In the genomic region with DNA sequence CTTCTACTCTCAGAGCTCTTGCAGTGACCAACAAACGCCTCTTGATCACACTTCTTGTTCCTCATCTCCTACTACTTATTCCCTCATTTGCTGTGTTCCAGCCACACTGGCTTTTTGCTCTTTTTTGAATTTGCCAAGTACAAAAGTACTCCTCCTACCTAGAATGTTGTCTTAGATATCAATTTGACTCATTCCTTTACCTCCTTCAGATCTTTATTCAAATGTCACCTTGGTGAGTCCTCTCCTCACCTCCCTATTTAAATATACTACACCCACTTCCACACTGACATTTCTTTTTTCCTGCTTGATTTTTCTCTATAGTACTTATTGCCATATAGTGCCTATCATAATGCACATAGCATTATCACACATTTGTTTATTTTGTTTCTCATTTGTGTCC, we compare ENCODE assay signal across 33 cellular contexts.
"Had no signal": no experiment of that assay in that cellular context is flagged by ENCODE, and none has a peak within 500 bp of the region (broad histone marks: within the 10 kb centered on the region; RNA-seq: fewer than 3 reads in every experiment).

No MANE protein-coding gene starts in this region.

- H3K27ac Mint-ChIP-seq: activated B cell treated with CpG ODN at 0.5 μM for 24 hours; activated CD4-positive, alpha-beta memory T cell treated with anti-CD3 and anti-CD28 coated beads, Interleukin-2, amount 10 ng/mL, durations not matched to agents 7 days and 5 days; activated CD4-positive, alpha-beta T cell treated with anti-CD3 and anti-CD28 coated beads, Interleukin-2, amount 10 ng/mL, durations not matched to agents 7 days and 5 days; activated naive CD8-positive, alpha-beta T cell; activated T-cell treated with anti-CD3 and anti-CD28 coated beads, Interleukin-2, amount 50 U/mL, for 24 hours; activated T-cell treated with anti-CD3 and anti-CD28 coated beads, Interleukin-2, amount 50 U/mL, for 72 hours; brain; dendritic cell treated with granulocyte-macrophage colony-stimulating factor and Interleukin-4, amounts not matched to agents 40 ng/mL and 50 ng/mL, for 4 days; T-helper 17 cell; T-helper 2 cell treated with Interferon-gamma antibody and Interleukin-4, amounts not matched to agents 5 μg/mL and 100 μg/mL, for 36 hours had no signal

- H3K27ac ChIP-seq: ascending aorta, breast epithelium, cardiac muscle cell, coronary artery, dorsolateral prefrontal cortex, epithelial cell of prostate, esophagus squamous epithelium, gastroesophageal sphincter, heart right ventricle, WERI-Rb-1 had no signal

- H3K9me3 Mint-ChIP-seq: activated B cell treated with CpG ODN at 0.5 μM for 24 hours; activated CD4-positive, alpha-beta memory T cell treated with anti-CD3 and anti-CD28 coated beads, Interleukin-2, amount 10 ng/mL, durations not matched to agents 7 days and 5 days; activated T-cell treated with anti-CD3 and anti-CD28 coated beads, Interleukin-2, amount 50 U/mL, for 24 hours; brain; central memory CD8-positive, alpha-beta T cell; T-helper 2 cell treated with Interferon-gamma antibody and Interleukin-4, amounts not matched to agents 5 μg/mL and 100 μg/mL, for 36 hours had no signal

- H3K4me1 Mint-ChIP-seq: activated CD4-positive, alpha-beta memory T cell treated with anti-CD3 and anti-CD28 coated beads, Interleukin-2, amount 10 ng/mL, durations not matched to agents 7 days and 5 days; activated CD4-positive, alpha-beta T cell treated with anti-CD3 and anti-CD28 coated beads, Interleukin-2, amount 10 ng/mL, durations not matched to agents 7 days and 5 days; central memory CD8-positive, alpha-beta T cell; T-helper 17 cell had no signal

- H3K27me3 Mint-ChIP-seq: activated B cell treated with CpG ODN at 0.5 μM for 24 hours; activated CD4-positive, alpha-beta memory T cell treated with anti-CD3 and anti-CD28 coated beads, Interleukin-2, amount 10 ng/mL, durations not matched to agents 7 days and 5 days; activated CD4-positive, alpha-beta T cell treated with anti-CD3 and anti-CD28 coated beads, Interleukin-2, amount 10 ng/mL, durations not matched to agents 7 days and 5 days; central memory CD8-positive, alpha-beta T cell; dendritic cell treated with granulocyte-macrophage colony-stimulating factor and Interleukin-4, amounts not matched to agents 40 ng/mL and 50 ng/mL, for 4 days had no signal

- H3K36me3 Mint-ChIP-seq: brain had no signal

- H3K4me3 Mint-ChIP-seq: activated B cell treated with CpG ODN at 0.5 μM for 24 hours; activated CD4-positive, alpha-beta memory T cell treated with anti-CD3 and anti-CD28 coated beads, Interleukin-2, amount 10 ng/mL, durations not matched to agents 7 days and 5 days; activated CD4-positive, alpha-beta T cell treated with anti-CD3 and anti-CD28 coated beads, Interleukin-2, amount 10 ng/mL, durations not matched to agents 7 days and 5 days; activated naive CD8-positive, alpha-beta T cell; activated T-cell treated with anti-CD3 and anti-CD28 coated beads, Interleukin-2, amount 50 U/mL, for 24 hours; activated T-cell treated with anti-CD3 and anti-CD28 coated beads, Interleukin-2, amount 50 U/mL, for 72 hours; brain; central memory CD8-positive, alpha-beta T cell; dendritic cell treated with granulocyte-macrophage colony-stimulating factor and Interleukin-4, amounts not matched to agents 40 ng/mL and 50 ng/mL, for 4 days; T-helper 17 cell; T-helper 2 cell treated with Interferon-gamma antibody and Interleukin-4, amounts not matched to agents 5 μg/mL and 100 μg/mL, for 36 hours had no signal

- ATAC-seq: activated CD4-positive, CD25-positive, alpha-beta regulatory T cell treated with anti-CD3 and anti-CD28 coated beads, Interleukin-2, amount 50 U/mL, for 24 hours; activated T-cell treated with anti-CD3 and anti-CD28 coated beads, Interleukin-2, amount 50 U/mL, for 72 hours; gastroesophageal sphincter; heart right ventricle; T-helper 17 cell had no signal

- DNase-seq: activated B cell treated with CpG ODN at 0.5 μM for 24 hours; activated CD4-positive, alpha-beta memory T cell treated with anti-CD3 and anti-CD28 coated beads, Interleukin-2, amount 10 ng/mL, durations not matched to agents 7 days and 5 days; activated CD4-positive, alpha-beta T cell treated with anti-CD3 and anti-CD28 coated beads, Interleukin-2, amount 10 ng/mL, durations not matched to agents 7 days and 5 days; activated CD4-positive, alpha-beta T cell treated with anti-CD3 and anti-CD28 coated beads, Interleukin-2, amount 50 U/mL, for 4 hours; activated CD8-positive, alpha-beta memory T cell treated with anti-CD3 and anti-CD28 coated beads, Interleukin-2, amount 50 U/mL, for 48 hours; activated effector memory CD4-positive, alpha-beta T cell treated with Interleukin-2 at 50 U/mL for 16 hours; activated gamma-delta T cell treated with Interleukin-2 at 50 U/mL for 16 hours; activated naive CD4-positive, alpha-beta T cell treated with anti-CD3 and anti-CD28 coated beads, Interleukin-2, amount 50 U/mL, for 16 hours; activated naive CD4-positive, alpha-beta T cell treated with Interleukin-2 at 50 U/mL for 16 hours; activated T-cell treated with anti-CD3 and anti-CD28 coated beads for 4 hours; activated T-cell treated with anti-CD3 and anti-CD28 coated beads, Interleukin-2, amount 50 U/mL, for 24 hours; activated T-cell treated with anti-CD3 and anti-CD28 coated beads, Interleukin-2, amount 50 U/mL, for 72 hours; dorsolateral prefrontal cortex; effector memory CD4-positive, alpha-beta T cell; esophagus squamous epithelium; foreskin melanocyte; heart right ventricle; T-helper 1 cell; T-helper 17 cell; T1000; WERI-Rb-1 had no signal
